ENCODE assay signal across 14 cellular contexts in genomic region chr2:8552264-8552913, GRCh38.
DNase-seq lines count a peak whose midpoint lies in the region; ATAC-seq and TF ChIP-seq lines count a peak whose summit lies in the region.
"Had no signal": no experiment of that assay in that cellular context is flagged by ENCODE, and none has a peak within 500 bp of the region (broad histone marks: within the 10 kb centered on the region; RNA-seq: fewer than 3 reads in every experiment).

No MANE protein-coding gene starts in this region.

- H3K27me3 ChIP-seq in aorta (ENCODE audit: control insufficient read depth in 1 of 2, insufficient read depth in 2 of 2, low read length in 1 of 2), result no peaks in the 10 kb centered on the region
- H3K27me3 ChIP-seq: esophagus muscularis mucosa had no signal

- H3K4me1 Mint-ChIP-seq in stimulated activated naive CD8-positive, alpha-beta T cell treated with anti-CD3 and anti-CD28 coated beads, Interleukin-15, Interleukin-2, amounts not matched to agents 100 ng/mL and 50 ng/mL, for 24 hours (ENCODE audit: low read depth), result peaks cover 23% of the 10 kb centered on the region
- peaks cover 27% of the 10 kb centered on the region for H3K4me1 Mint-ChIP-seq in stimulated activated naive CD8-positive, alpha-beta T cell treated with anti-CD3 and anti-CD28 coated beads, Interleukin-15, amount 100 ng/mL, for 72 hours
- H3K4me1 Mint-ChIP-seq in activated CD4-positive, alpha-beta memory T cell treated with anti-CD3 and anti-CD28 coated beads for 36 hours (ENCODE audit: low read depth), result peaks cover 15% of the 10 kb centered on the region

- H3K27ac ChIP-seq in aorta (ENCODE audit: low read depth in 1 of 2, low read length in 2 of 2), result no peak overlapping the region
- H3K27ac ChIP-seq: esophagus muscularis mucosa had no signal

- POLR2A ChIA-PET in activated CD4-positive, alpha-beta memory T cell treated with anti-CD3 and anti-CD28 coated beads for 36 hours (lab: Charles Lee), result no interaction called here

- peak overlapping the region; percentile 9 for H3K27ac Mint-ChIP-seq in stimulated activated naive CD8-positive, alpha-beta T cell treated with anti-CD3 and anti-CD28 coated beads, Interleukin-15, Interleukin-2, amounts not matched to agents 100 ng/mL and 50 ng/mL, for 24 hours
- H3K27ac Mint-ChIP-seq in stimulated activated naive CD8-positive, alpha-beta T cell treated with anti-CD3 and anti-CD28 coated beads, Interleukin-15, amount 100 ng/mL, for 72 hours, result no peak overlapping the region
- no peak overlapping the region for H3K27ac Mint-ChIP-seq in activated CD4-positive, alpha-beta memory T cell treated with anti-CD3 and anti-CD28 coated beads for 36 hours

- H3K36me3 Mint-ChIP-seq in stimulated activated naive CD8-positive, alpha-beta T cell treated with anti-CD3 and anti-CD28 coated beads, Interleukin-15, Interleukin-2, amounts not matched to agents 100 ng/mL and 50 ng/mL, for 24 hours (ENCODE audit: low read depth), result no peaks in the 10 kb centered on the region
- no peaks in the 10 kb centered on the region for H3K36me3 Mint-ChIP-seq in activated CD4-positive, alpha-beta memory T cell treated with anti-CD3 and anti-CD28 coated beads for 36 hours

- no peaks in the 10 kb centered on the region for H3K9me3 ChIP-seq in aorta (ENCODE audit: control insufficient read depth, low read length)
- H3K9me3 ChIP-seq: esophagus muscularis mucosa had no signal

- H3K9me3 Mint-ChIP-seq in stimulated activated naive CD8-positive, alpha-beta T cell treated with anti-CD3 and anti-CD28 coated beads, Interleukin-15, Interleukin-2, amounts not matched to agents 100 ng/mL and 50 ng/mL, for 24 hours, result no peaks in the 10 kb centered on the region
- no peaks in the 10 kb centered on the region for H3K9me3 Mint-ChIP-seq in stimulated activated naive CD8-positive, alpha-beta T cell treated with anti-CD3 and anti-CD28 coated beads, Interleukin-15, amount 100 ng/mL, for 72 hours
- peaks cover 4% of the 10 kb centered on the region for H3K9me3 Mint-ChIP-seq in activated CD4-positive, alpha-beta memory T cell treated with anti-CD3 and anti-CD28 coated beads for 36 hours

- in situ Hi-C loops in GM13976 (cut with MboI; ENCODE audit: low sequenced_read_pairs, unreplicated experiment), result no loop called here

- no peak for DNase-seq in stimulated activated naive CD8-positive, alpha-beta T cell treated with anti-CD3 and anti-CD28 coated beads, Interleukin-15, amount 100 ng/mL, for 72 hours
- DNase-seq in activated CD8-positive, alpha-beta memory T cell treated with anti-CD3 and anti-CD28 coated beads, Interleukin-2, amount 50 U/mL, for 48 hours, result peak; percentile 48
- peak; percentile 25 to 45 for DNase-seq in aorta
- DNase-seq in activated CD4-positive, alpha-beta memory T cell treated with anti-CD3 and anti-CD28 coated beads for 36 hours, result no peak
- DNase-seq in GM13976 (ENCODE audit: low spot score), result no peak
- no peak for DNase-seq in A172 (ENCODE audit: low spot score)
- DNase-seq: activated T-cell treated with anti-CD3 and anti-CD28 coated beads, Interleukin-2, amount 50 U/mL, for 1 hour; AML-193; NCI-H1105; T-helper 9 cell had no signal

- no peaks in the 10 kb centered on the region for H3K36me3 ChIP-seq in aorta (ENCODE audit: control insufficient read depth in 1 of 2, insufficient read depth in 2 of 2, low read length in 1 of 2)
- H3K36me3 ChIP-seq: esophagus muscularis mucosa had no signal

- no peak for ATAC-seq in stimulated activated naive CD8-positive, alpha-beta T cell treated with anti-CD3 and anti-CD28 coated beads, Interleukin-15, amount 100 ng/mL, for 72 hours
- ATAC-seq in HG02852 (IDR thresholded peaks at IDR 0.05; ENCODE audit: unreplicated experiment) (peak; percentile 51), aorta (ENCODE audit: low FRiP score) (no peak)

- H3K4me1 ChIP-seq in aorta (ENCODE audit: control insufficient read depth in 1 of 2, insufficient read depth in 2 of 2, low read length in 2 of 2), result no peaks in the 10 kb centered on the region
- H3K4me1 ChIP-seq: esophagus muscularis mucosa had no signal

- no peak for TF ChIP-seq CTCF in GM13976 (IDR thresholded peaks at IDR 0.05; ENCODE audit: borderline replicate concordance, control extremely low read depth, extremely low read depth, insufficient read depth, missing control alignments)

- no peak overlapping the region for H3K4me3 ChIP-seq in aorta (ENCODE audit: low read length in 2 of 2)
- H3K4me3 ChIP-seq: esophagus muscularis mucosa, smooth muscle cell had no signal

- intact Hi-C loops in aorta (cut with DNase I), result no loop called here
- intact Hi-C loops in activated CD4-positive, alpha-beta memory T cell treated with anti-CD3 and anti-CD28 coated beads for 36 hours (cut with micrococcal nuclease), result no loop called here

- WGBS in aorta, 2 donors, result 95% methylated on average over 18 of the region's 18 CpGs

- CTCF ChIA-PET in activated CD4-positive, alpha-beta memory T cell treated with anti-CD3 and anti-CD28 coated beads for 36 hours (lab: Charles Lee), result interaction anchor here (0.6 kb wide), 1 partner anchor 19 kb away, joined by 3 read pairs; no protein-coding TSS in a partner anchor

- H3K4me3 Mint-ChIP-seq in stimulated activated naive CD8-positive, alpha-beta T cell treated with anti-CD3 and anti-CD28 coated beads, Interleukin-15, Interleukin-2, amounts not matched to agents 100 ng/mL and 50 ng/mL, for 24 hours, result peak overlapping the region; percentile 3
- peak overlapping the region in 1 of 2 donors; percentile 26 for H3K4me3 Mint-ChIP-seq in stimulated activated naive CD8-positive, alpha-beta T cell treated with anti-CD3 and anti-CD28 coated beads, Interleukin-15, amount 100 ng/mL, for 72 hours
- no peak overlapping the region for H3K4me3 Mint-ChIP-seq in activated CD4-positive, alpha-beta memory T cell treated with anti-CD3 and anti-CD28 coated beads for 36 hours

- H3K27me3 Mint-ChIP-seq in stimulated activated naive CD8-positive, alpha-beta T cell treated with anti-CD3 and anti-CD28 coated beads, Interleukin-15, Interleukin-2, amounts not matched to agents 100 ng/mL and 50 ng/mL, for 24 hours, result peaks cover 4% of the 10 kb centered on the region
- peaks cover 10% of the 10 kb centered on the region for H3K27me3 Mint-ChIP-seq in stimulated activated naive CD8-positive, alpha-beta T cell treated with anti-CD3 and anti-CD28 coated beads, Interleukin-15, amount 100 ng/mL, for 72 hours
- no peaks in the 10 kb centered on the region for H3K27me3 Mint-ChIP-seq in activated CD4-positive, alpha-beta memory T cell treated with anti-CD3 and anti-CD28 coated beads for 36 hours

Comparison
In these comparisons a context has a peak if more than half of its experiments do, and no peak if none do; other contexts are left out.
1. DNase-seq: peak in activated CD8-positive, alpha-beta memory T cell treated with anti-CD3 and anti-CD28 coated beads, Interleukin-2, amount 50 U/mL, for 48 hours (single experiment) and aorta (2 of 2); none in stimulated activated naive CD8-positive, alpha-beta T cell treated with anti-CD3 and anti-CD28 coated beads, Interleukin-15, amount 100 ng/mL, for 72 hours (0 of 2), activated CD4-positive, alpha-beta memory T cell treated with anti-CD3 and anti-CD28 coated beads for 36 hours (single experiment), GM13976 (single experiment) and A172 (single experiment).